ENCODE assay signal across 8 cellular contexts in genomic region chr19:11964496-11964857, GRCh38. TPM values are rescaled to one million over a fixed set of nuclear protein-coding genes. Genes with fewer than 3 reads are reported as not detected.
DNase-seq lines count a peak whose midpoint lies in the region; ATAC-seq, FAIRE-seq and TF ChIP-seq lines count a peak whose summit lies in the region.

No MANE protein-coding gene starts in this region.

- peak overlapping the region; percentile 58 for H3K4me3 ChIP-seq in astrocyte of the spinal cord (ENCODE audit: low read depth, low read length)
- peak overlapping the region; percentile 54 to 95 (median 74) for H3K4me3 ChIP-seq in tibial nerve

- in situ Hi-C loops in astrocyte of the spinal cord (cut with HindIII; ENCODE audit: low sequenced_read_pairs), result no loop called here

- TF ChIP-seq EP300 in tibial nerve (IDR thresholded peaks at IDR 0.05), result no peak

- DNase-seq in AG20443 (ENCODE audit: low spot score), result peak; percentile 36
- no peak for DNase-seq in astrocyte of the spinal cord (ENCODE audit: low read depth, low spot score)
- DNase-seq in left lobe of liver (ENCODE audit: low spot score), result no peak
- DNase-seq in tibial nerve (ENCODE audit: low spot score in 2 of 2), result no peak
- DNase-seq in RCC 7860 (ENCODE audit: low spot score), result no peak
- DNase-seq in cerebellar cortex (ENCODE audit: low spot score), result no peak

- no peaks in the 10 kb centered on the region for H3K9me3 ChIP-seq in tibial nerve

- peaks cover 5 to 22% (median 11%) of the 10 kb centered on the region in 4 donors for H3K4me1 ChIP-seq in tibial nerve

- TF ChIP-seq CTCF in astrocyte of the spinal cord (IDR thresholded peaks at IDR 0.05; ENCODE audit: low read depth, low read length), result no peak
- peak in 2 of 5 experiments; percentile 16 to 26 for TF ChIP-seq CTCF in tibial nerve (IDR thresholded peaks at IDR 0.05)

- ATAC-seq in HG02852 (IDR thresholded peaks at IDR 0.05; ENCODE audit: unreplicated experiment), result peak; percentile 29
- ATAC-seq in left lobe of liver, result peak; percentile 53
- ATAC-seq in GM18868 (IDR thresholded peaks at IDR 0.05; ENCODE audit: unreplicated experiment), result no peak

- no peaks in the 10 kb centered on the region for H3K27me3 ChIP-seq in tibial nerve

- 2 to 9% methylated on average over 8 of the region's 8 CpGs for WGBS in tibial nerve, 2 donors

- TF ChIP-seq POLR2A in tibial nerve (IDR thresholded peaks at IDR 0.05), result no peak

- FAIRE-seq in RCC 7860 (lab: Jason Lieb, UNC), result no peak

- H3K36me3 ChIP-seq in tibial nerve, result no peaks in the 10 kb centered on the region

- H3K27ac ChIP-seq in tibial nerve, result peak overlapping the region; percentile 89 to 99 (median 94)

RNA-seq across cellular contexts. Expression of gene ZNF763, which starts 0.4 kb away (rescaled TPM):
- 0.25 TPM for total RNA-seq in left lobe of liver
- 10 to 100 TPM in 2 of 4 donors, 1 to 10 TPM in 2; 8.2 to 19.0 (median 11.6) TPM for total RNA-seq in tibial nerve

RNA-seq across cellular contexts. Expression of gene ZNF700, which starts 39.6 kb away (rescaled TPM):
- total RNA-seq in left lobe of liver, result 5.6 TPM
- total RNA-seq in tibial nerve, result 10 to 100 TPM; 14.9 to 18.6 (median 17.7) TPM
